9 cellular contexts compared by ENCODE assay signal in the genomic region with DNA sequence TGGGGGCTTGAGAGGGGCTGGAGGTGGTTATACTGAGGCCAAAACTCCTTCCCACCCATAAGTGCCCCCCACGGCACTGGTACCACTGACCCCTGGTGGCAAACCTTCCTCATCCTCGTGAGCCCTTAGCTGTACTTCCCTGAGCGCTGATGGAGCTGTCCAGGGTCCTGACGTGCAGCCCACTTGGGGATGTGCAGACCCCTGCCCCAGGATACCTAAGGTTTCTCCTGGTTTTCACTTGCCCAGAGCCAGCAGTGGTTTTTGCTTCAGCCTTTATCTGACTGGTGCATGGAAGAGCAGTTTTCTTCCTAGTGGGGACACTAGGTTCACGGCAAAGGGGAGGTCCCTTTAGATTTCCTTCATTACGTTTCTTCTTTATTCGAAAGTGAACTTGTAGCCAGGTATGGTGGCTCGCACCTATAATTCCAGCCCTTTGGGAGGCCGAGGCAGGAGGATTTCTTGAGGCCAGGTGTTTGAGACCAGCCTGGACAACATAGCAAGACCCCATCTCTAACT. TPM values are rescaled to one million over a fixed set of nuclear protein-coding genes. Genes with fewer than 3 reads are reported as not detected.
DNase-seq lines count a peak whose midpoint lies in the region; ATAC-seq and TF ChIP-seq lines count a peak whose summit lies in the region.
"Had no signal": no experiment of that assay in that cellular context is flagged by ENCODE, and none has a peak within 500 bp of the region (broad histone marks: within the 10 kb centered on the region; RNA-seq: fewer than 3 reads in every experiment).

No MANE protein-coding gene starts in this region.

- no peaks in the 10 kb centered on the region for H3K79me2 ChIP-seq in PC-3 (ENCODE audit: low read length)

- H3K27me3 Mint-ChIP-seq in type B pancreatic cell = peaks cover 31% of the 10 kb centered on the region

- H3K9ac ChIP-seq in PC-3 (ENCODE audit: low read length) = no peak overlapping the region

- H3K27ac ChIP-seq in PC-3 (ENCODE audit: low read length) = no peak overlapping the region

- no peak overlapping the region for H3K4me3 Mint-ChIP-seq in type B pancreatic cell

- TF ChIP-seq CTCF in PC-3 (conservative IDR thresholded peaks at IDR 0.05; ENCODE audit: low read depth, low read length) (no peak; the same call in 1 of the 2 replicates), type B pancreatic cell (conservative IDR thresholded peaks at IDR 0.05) (peak; percentile 64)

- H3K36me3 ChIP-seq in PC-3 (ENCODE audit: low read depth, low read length) = no peaks in the 10 kb centered on the region

- no peaks in the 10 kb centered on the region for H3K36me3 Mint-ChIP-seq in type B pancreatic cell

- no peaks in the 10 kb centered on the region for H3K27me3 ChIP-seq in PC-3 (ENCODE audit: low read length)

- H3K4me1 ChIP-seq in PC-3 (ENCODE audit: insufficient read depth, low read length) = no peaks in the 10 kb centered on the region

- peak; percentile 25 for DNase-seq in stimulated activated CD4-positive, alpha-beta T cell treated with anti-CD3 and anti-CD28 coated beads, Interleukin-15, amount 100 ng/mL, for 24 hours
- DNase-seq in stimulated activated CD4-positive, alpha-beta T cell treated with anti-CD3 and anti-CD28 coated beads, Interleukin-4, amount 100 ng/mL, for 24 hours = no peak
- peak; percentile 25 for DNase-seq in PC-3
- DNase-seq in erythroblast (lab: John Stamatoyannopoulos, UW) = peak; percentile 29 to 41
- DNase-seq in type B pancreatic cell (ENCODE audit: extremely low spot score, unreplicated experiment) = peak; percentile 85
- no peak for DNase-seq in kidney glomerular epithelial cell (lab: John Stamatoyannopoulos, UW)
- DNase-seq in DMS79 (lab: John Stamatoyannopoulos, UW) = no peak
- no peak for DNase-seq in SKM-1 (lab: John Stamatoyannopoulos, UW; ENCODE audit: unreplicated experiment)
- DNase-seq: GDM1 had no signal

- intact Hi-C loops in PC-3 (cut with micrococcal nuclease) = no loop called here

- no peak overlapping the region for H3K4me3 ChIP-seq in PC-3 (ENCODE audit: low read length)

- BruUV-seq in PC-3 (replicated peaks; lab: Mats Ljungman, UMichigan) = no TSS peak

- no peaks in the 10 kb centered on the region for H3K9me3 ChIP-seq in PC-3 (ENCODE audit: low read length)

- ATAC-seq in PC-3 = no peak

- no peak overlapping the region for H3K27ac Mint-ChIP-seq in type B pancreatic cell

- H2AFZ ChIP-seq in PC-3 (ENCODE audit: low read length) = no peak overlapping the region

- no peaks in the 10 kb centered on the region for H3K9me3 Mint-ChIP-seq in type B pancreatic cell

- CTCF ChIA-PET in PC-3 (lab: Charles Lee) = no interaction called here

- no peak overlapping the region for H3K4me2 ChIP-seq in PC-3 (ENCODE audit: low read length)

- H3K9me2 ChIP-seq in PC-3 (replicated peaks; ENCODE audit: low read length) = no peaks in the 10 kb centered on the region

- H4K20me1 ChIP-seq in PC-3 (ENCODE audit: low read length) = no peaks in the 10 kb centered on the region

- no peaks in the 10 kb centered on the region for H3F3A ChIP-seq in PC-3 (ENCODE audit: low read length, unreplicated experiment)

- no peaks in the 10 kb centered on the region for H3K4me1 Mint-ChIP-seq in type B pancreatic cell (ENCODE audit: unreplicated experiment)

- TF ChIP-seq POLR2A in erythroblast (IDR thresholded peaks at IDR 0.05; ENCODE audit: low read length) = no peak

- POLR2A ChIA-PET in PC-3 (lab: Charles Lee; ENCODE audit: unreplicated experiment) = no interaction called here

RNA-seq across cellular contexts. Expression of gene KCTD15, which starts 28.7 kb away (rescaled TPM):
- 58.2 and 79.9 TPM in 2 replicates for total RNA-seq in PC-3 (2014; rRNA removed)
- total RNA-seq in type B pancreatic cell (ENCODE audit: low replicate concordance) = 18.1 and 53.2 TPM in 2 replicates

Comparison
In these comparisons a context has a peak if more than half of its experiments do, and no peak if none do; other contexts are left out.
1. DNase-seq: peak in stimulated activated CD4-positive, alpha-beta T cell treated with anti-CD3 and anti-CD28 coated beads, Interleukin-15, amount 100 ng/mL, for 24 hours (single experiment), PC-3 (single experiment), erythroblast (2 of 2) and type B pancreatic cell (single experiment); none in stimulated activated CD4-positive, alpha-beta T cell treated with anti-CD3 and anti-CD28 coated beads, Interleukin-4, amount 100 ng/mL, for 24 hours (single experiment), kidney glomerular epithelial cell (single experiment), DMS79 (single experiment) and SKM-1 (single experiment).